In genomic region chr12:9667403-9667802, GRCh38 we compare ENCODE assay signal across 14 cellular contexts. TPM values are rescaled to one million over a fixed set of nuclear protein-coding genes. Genes with fewer than 3 reads are reported as not detected.
DNase-seq lines count a peak whose midpoint lies in the region; ATAC-seq and TF ChIP-seq lines count a peak whose summit lies in the region.
"Had no signal": no experiment of that assay in that cellular context is flagged by ENCODE, and none has a peak within 500 bp of the region (broad histone marks: within the 10 kb centered on the region; RNA-seq: fewer than 3 reads in every experiment).

No MANE protein-coding gene starts in this region.

- H3K4me1 Mint-ChIP-seq in activated CD4-positive, alpha-beta memory T cell treated with anti-CD3 and anti-CD28 coated beads for 36 hours (ENCODE audit: low read depth): peaks cover 58% of the 10 kb centered on the region
- peaks cover 6% of the 10 kb centered on the region for H3K4me1 Mint-ChIP-seq in CD14-positive monocyte
- H3K4me1 Mint-ChIP-seq: neural crest cell had no signal

- no peak for TF ChIP-seq CTCF in CD14-positive monocyte (IDR thresholded peaks at IDR 0.05)

- ATAC-seq in HG02759 (IDR thresholded peaks at IDR 0.05; ENCODE audit: unreplicated experiment) (peak; percentile 54), left colon (no peak)

- H3K9me3 Mint-ChIP-seq in activated CD4-positive, alpha-beta memory T cell treated with anti-CD3 and anti-CD28 coated beads for 36 hours: no peaks in the 10 kb centered on the region
- peaks cover 0 to 2% (median 0%) of the 10 kb centered on the region in 7 donors for H3K9me3 Mint-ChIP-seq in CD14-positive monocyte
- H3K9me3 Mint-ChIP-seq: neural crest cell had no signal

- intact Hi-C loops in activated CD4-positive, alpha-beta memory T cell treated with anti-CD3 and anti-CD28 coated beads for 36 hours (cut with micrococcal nuclease): loop anchor here (1.0 kb wide), 2 partner anchors 66 to 75 kb away; partner anchors contain the start of gene CLECL1
- intact Hi-C loops in CD14-positive monocyte (cut with micrococcal nuclease) (no loop called here), left colon (cut with DNase I, micrococcal nuclease) (no loop called here)

- H3K27ac Mint-ChIP-seq in activated CD4-positive, alpha-beta memory T cell treated with anti-CD3 and anti-CD28 coated beads for 36 hours: peak overlapping the region; percentile 98
- no peak overlapping the region for H3K27ac Mint-ChIP-seq in CD14-positive monocyte

- CTCF ChIA-PET in activated CD4-positive, alpha-beta memory T cell treated with anti-CD3 and anti-CD28 coated beads for 36 hours (lab: Charles Lee): interaction anchor here (1.1 to 3.7 kb wide), 2 partner anchors 20 to 40 kb away, joined by 7 to 16 read pairs; no protein-coding TSS in a partner anchor

- DNase-seq in stimulated activated naive CD4-positive, alpha-beta T cell treated with Interleukin-2 at 50 U/mL for 16 hours (lab: John Stamatoyannopoulos, UW): peak; percentile 34
- no peak for DNase-seq in stimulated activated naive CD4-positive, alpha-beta T cell (lab: John Stamatoyannopoulos, UW)
- no peak for DNase-seq in activated CD4-positive, alpha-beta memory T cell treated with anti-CD3 and anti-CD28 coated beads for 36 hours
- DNase-seq in D341Med (ENCODE audit: low spot score) (no peak), H4 (ENCODE audit: low spot score) (no peak), CD14-positive monocyte (ENCODE audit: low spot score) (no peak), left colon (no peak)
- DNase-seq: H7, NCI-H1417 had no signal

- peaks cover 67% of the 10 kb centered on the region for H3K36me3 Mint-ChIP-seq in activated CD4-positive, alpha-beta memory T cell treated with anti-CD3 and anti-CD28 coated beads for 36 hours
- peaks cover 53 to 74% of the 10 kb centered on the region in 2 donors for H3K36me3 Mint-ChIP-seq in CD14-positive monocyte

- POLR2A ChIA-PET in activated CD4-positive, alpha-beta memory T cell treated with anti-CD3 and anti-CD28 coated beads for 36 hours (lab: Charles Lee): interaction anchor here (0.9 to 13.8 kb wide), 7 partner anchors 9 to 91 kb away, joined by 4 to 471 read pairs (median 6); partner anchors contain the start of gene CD69

- H3K27me3 Mint-ChIP-seq in activated CD4-positive, alpha-beta memory T cell treated with anti-CD3 and anti-CD28 coated beads for 36 hours: no peaks in the 10 kb centered on the region
- H3K27me3 Mint-ChIP-seq in CD14-positive monocyte (ENCODE audit: low read depth in 3 of 3): no peaks in the 10 kb centered on the region

- H3K4me3 Mint-ChIP-seq in activated CD4-positive, alpha-beta memory T cell treated with anti-CD3 and anti-CD28 coated beads for 36 hours: peak overlapping the region; percentile 93
- no peak overlapping the region for H3K4me3 Mint-ChIP-seq in CD14-positive monocyte
- H3K4me3 Mint-ChIP-seq: neural crest cell had no signal

RNA-seq across cellular contexts. Expression of gene CLEC2D, which starts 2.1 kb away (rescaled TPM):
- total RNA-seq in activated CD4-positive, alpha-beta memory T cell treated with anti-CD3 and anti-CD28 coated beads for 36 hours: 100 to 1,000 TPM; 191 to 199 TPM
- total RNA-seq in H4 (2014; rRNA removed; shearing (Covaris generic)): 1.7 and 6.6 TPM in 2 replicates
- 1 to 10 TPM; 2.5 to 3.9 TPM for polyA plus RNA-seq in CD14-positive monocyte
- 1 to 10 TPM; 6.2 to 7.3 TPM for total RNA-seq in left colon
- total RNA-seq: ascending aorta had no signal

RNA-seq across cellular contexts. Expression of gene KLRB1, which starts 59.7 kb away (rescaled TPM):
- total RNA-seq in activated CD4-positive, alpha-beta memory T cell treated with anti-CD3 and anti-CD28 coated beads for 36 hours: 1 to 10 TPM; 3.6 to 4.9 TPM
- total RNA-seq in H4 (2014; rRNA removed; shearing (Covaris generic)): not detected in 2 replicates
- polyA plus RNA-seq in CD14-positive monocyte: under 1 TPM; 0.28 to 0.29 TPM
- 1 to 10 TPM in 1 of 2 donors, under 1 TPM in 1; 0.46 to 3.2 TPM for total RNA-seq in left colon
- total RNA-seq: ascending aorta, frontal cortex, H7, neural crest cell had no signal
- polyA plus RNA-seq: BJ had no signal

Comparison
In these comparisons a context has a peak if more than half of its experiments do, and no peak if none do; other contexts are left out.
1. RNA of gene CLEC2D, which starts 2.1 kb away (total RNA-seq): 191 to 199 TPM in activated CD4-positive, alpha-beta memory T cell treated with anti-CD3 and anti-CD28 coated beads for 36 hours; 6.2 to 7.3 TPM in left colon and 1.7 to 6.6 TPM in H4; every median in the first group is over 10 times any median in the second.